15 cellular contexts compared by ENCODE assay signal in genomic region chr1:151128800-151129199, GRCh38. TPM values are rescaled to one million over a fixed set of nuclear protein-coding genes. Genes with fewer than 3 reads are reported as not detected.
DNase-seq lines count a peak whose midpoint lies in the region; ATAC-seq and TF ChIP-seq lines count a peak whose summit lies in the region.
"Had no signal": no experiment of that assay in that cellular context is flagged by ENCODE, and none has a peak within 500 bp of the region (broad histone marks: within the 10 kb centered on the region; RNA-seq: fewer than 3 reads in every experiment).

No MANE protein-coding gene starts in this region.

- peak; percentile 9 for DNase-seq in activated CD4-positive, CD25-positive, alpha-beta regulatory T cell treated with anti-CD3 and anti-CD28 coated beads, Interleukin-2, amount 50 U/mL, for 72 hours
- no peak for DNase-seq in activated CD4-positive, CD25-positive, alpha-beta regulatory T cell (lab: John Stamatoyannopoulos, UW)
- DNase-seq in HCT116 (ENCODE audit: low read depth, low spot score) (no peak), glutamatergic neuron (no peak), NCI-H748 (lab: John Stamatoyannopoulos, UW; ENCODE audit: unreplicated experiment) (no peak), T-helper 2 cell (no peak)
- DNase-seq: 8988T; CD4-positive, CD25-positive, alpha-beta regulatory T cell; DMS53; GOT3; HFFc6 had no signal

- H3K27me3 Mint-ChIP-seq in glutamatergic neuron (ENCODE audit: unreplicated experiment): peaks cover 11% of the 10 kb centered on the region
- H3K27me3 Mint-ChIP-seq: CD4-positive, CD25-positive, alpha-beta regulatory T cell had no signal

- no peaks in the 10 kb centered on the region for H3K9me3 ChIP-seq in HCT116 (ENCODE audit: control insufficient read depth in 1 of 2, insufficient read depth in 1 of 2, low read depth in 1 of 2, low read length in 2 of 2)
- no peaks in the 10 kb centered on the region for H3K9me3 ChIP-seq in mesodermal cell (ENCODE audit: control insufficient read depth, low read length)
- H3K9me3 ChIP-seq: BLaER1 treated with 17β-estradiol and CSF1 and Interleukin-3, amounts not matched to agents 10 nM and 100 nM; HAP-1 had no signal

- intact Hi-C loops in HCT116 (cut with micrococcal nuclease): no loop called here

- H3K36me3 Mint-ChIP-seq in glutamatergic neuron (ENCODE audit: unreplicated experiment): no peaks in the 10 kb centered on the region

- CTCF ChIA-PET in HCT116 (lab: Charles Lee): no interaction called here

- no peak for TF ChIP-seq POLR2A in HCT116 (IDR thresholded peaks at IDR 0.05; ENCODE audit: borderline replicate concordance, extremely low read depth, insufficient read depth, insufficient read length)

- H3K4me1 Mint-ChIP-seq in glutamatergic neuron (ENCODE audit: low read depth, unreplicated experiment): peaks cover 17% of the 10 kb centered on the region

- WGBS in mesodermal cell (ENCODE audit: insufficient coverage in 2 of 2), 2 experiments: 64 to 69% methylated on average over 4 to 5 of the region's 6 CpGs

- BruUV-seq in HCT116 (replicated peaks; lab: Mats Ljungman, UMichigan): TSS peak; percentile 28

- no peaks in the 10 kb centered on the region for H3K27me3 ChIP-seq in HCT116 (ENCODE audit: insufficient read depth, low read length)

- H3K79me2 ChIP-seq in HCT116 (ENCODE audit: insufficient read depth, low read length): no peaks in the 10 kb centered on the region

- POLR2A ChIA-PET in HCT116 (lab: Charles Lee): no interaction called here

- H3K9me3 Mint-ChIP-seq in glutamatergic neuron (ENCODE audit: unreplicated experiment): peaks cover 11% of the 10 kb centered on the region
- H3K9me3 Mint-ChIP-seq: CD4-positive, CD25-positive, alpha-beta regulatory T cell; HFFc6 had no signal

- H3K4me3 ChIP-seq in HCT116 (replicated peaks in 1 of 2; ENCODE audit: low read depth in 1 of 2, low read length in 2 of 2): no peak overlapping the region
- H3K4me3 ChIP-seq in mesodermal cell (ENCODE audit: extremely low read depth, insufficient read depth, low read length, poor library complexity, severe bottlenecking): no peak overlapping the region
- H3K4me3 ChIP-seq: BLaER1 treated with 17β-estradiol and CSF1 and Interleukin-3, amounts not matched to agents 10 nM and 100 nM; HAP-1 had no signal

- RAD21 ChIA-PET in HCT116 (lab: Charles Lee; ENCODE audit: low non-redundant PET in 1 of 2, low total read pairs in 2 of 2, uncharacterized antibody in 2 of 2, unreplicated experiment in 2 of 2): no interaction called here

- no peaks in the 10 kb centered on the region for H3K36me3 ChIP-seq in HCT116 (ENCODE audit: control insufficient read depth in 1 of 2, insufficient read depth in 2 of 2, low read length in 2 of 2)
- peaks cover 4% of the 10 kb centered on the region for H3K36me3 ChIP-seq in mesodermal cell (ENCODE audit: control insufficient read depth, insufficient read depth, low read length)
- H3K36me3 ChIP-seq: HAP-1 had no signal

- TF ChIP-seq CTCF in HCT116 (IDR thresholded peaks at IDR 0.05 in 2 of 3, conservative IDR thresholded peaks at IDR 0.05 in 1 of 3; ENCODE audit: borderline replicate concordance in 1 of 3, insufficient read depth in 1 of 3, low read depth in 2 of 3, low read length in 2 of 3) (no peak), glutamatergic neuron (IDR thresholded peaks at IDR 0.05; ENCODE audit: partially characterized antibody, unreplicated experiment) (no peak)

- H3K9me2 ChIP-seq in HCT116 (ENCODE audit: insufficient read depth): no peaks in the 10 kb centered on the region

- ATAC-seq in HCT116: no peak
- no peak for ATAC-seq in GM21390 (IDR thresholded peaks at IDR 0.05; ENCODE audit: unreplicated experiment)

- H3K4me1 ChIP-seq in HCT116 (ENCODE audit: control insufficient read depth in 1 of 2, insufficient read depth in 2 of 2, low read length in 2 of 2) (no peaks in the 10 kb centered on the region), mesodermal cell (ENCODE audit: control insufficient read depth, insufficient read depth, low read length, poor library complexity, severe bottlenecking) (peaks cover 10% of the 10 kb centered on the region)

- H3K27ac Mint-ChIP-seq in glutamatergic neuron (ENCODE audit: unreplicated experiment): no peak overlapping the region
- H3K27ac Mint-ChIP-seq: CD4-positive, CD25-positive, alpha-beta regulatory T cell; HFFc6 had no signal

- H4K20me1 ChIP-seq in HCT116 (ENCODE audit: insufficient read depth): no peaks in the 10 kb centered on the region

- H3K27ac ChIP-seq in HCT116 (ENCODE audit: low read depth, low read length) (no peak overlapping the region), mesodermal cell (ENCODE audit: low read depth, low read length, severe bottlenecking) (peak overlapping the region; percentile 25)
- H3K27ac ChIP-seq: BLaER1 treated with 17β-estradiol and CSF1 and Interleukin-3, amounts not matched to agents 10 nM and 100 nM had no signal

- H3K9ac ChIP-seq in HCT116 (ENCODE audit: low read length): no peak overlapping the region
- H3K9ac ChIP-seq: BLaER1 treated with 17β-estradiol and CSF1 and Interleukin-3, amounts not matched to agents 10 nM and 100 nM had no signal

- no peak overlapping the region for H3K4me2 ChIP-seq in HCT116 (ENCODE audit: low read length)
- H3K4me2 ChIP-seq: BLaER1 treated with 17β-estradiol and CSF1 and Interleukin-3, amounts not matched to agents 10 nM and 100 nM had no signal

- TF ChIP-seq RAD21 in HCT116 (IDR thresholded peaks at IDR 0.05; ENCODE audit: low read depth): no peak

- H3K4me3 Mint-ChIP-seq in glutamatergic neuron (ENCODE audit: unreplicated experiment): peak overlapping the region; percentile 23
- H3K4me3 Mint-ChIP-seq: CD4-positive, CD25-positive, alpha-beta regulatory T cell; HFFc6 had no signal

- H2AFZ ChIP-seq in HCT116 (ENCODE audit: low read depth, low read length, poor library complexity, severe bottlenecking): no peak overlapping the region

TF ChIP-seq in HCT116, 20 proteins besides CTCF, POLR2A, EP300 and RAD21:
- TF ChIP-seq ZNF274 (IDR thresholded peaks at IDR 0.05; ENCODE audit: low read depth, low read length): no peak
- TF ChIP-seq ZFX (IDR thresholded peaks at IDR 0.05): no peak
- TF ChIP-seq ATF3 (IDR thresholded peaks at IDR 0.05): no peak
- no peak for TF ChIP-seq ELF1 (IDR thresholded peaks at IDR 0.05; ENCODE audit: borderline replicate concordance, low read depth)
- TF ChIP-seq YY1 (IDR thresholded peaks at IDR 0.05; ENCODE audit: extremely low read depth, insufficient replicate concordance, low read depth, low read length): no peak
- TF ChIP-seq EZH2phosphoT487 (IDR thresholded peaks at IDR 0.05; ENCODE audit: borderline replicate concordance): no peak
- TF ChIP-seq POLR2AphosphoS5 (IDR thresholded peaks at IDR 0.05; ENCODE audit: low read depth, low read length): no peak

RNA-seq across cellular contexts. Expression of gene SEMA6C, which starts 17.6 kb away (rescaled TPM):
- 8.2 TPM for total RNA-seq in HCT116 (2021; ENCODE audit: unreplicated experiment)
- polyA plus RNA-seq in HCT116 (2012): 4.8 and 6.5 TPM in 2 replicates
- total RNA-seq in glutamatergic neuron (ENCODE audit: unreplicated experiment): 119 TPM
- 30.0 TPM for polyA plus RNA-seq in mesodermal cell (2013, experiment 1 of 2)
- 18.4 TPM for polyA plus RNA-seq in mesodermal cell (2013, experiment 2 of 2)

RNA-seq across cellular contexts. Expression of gene TNFAIP8L2, which starts 27.6 kb away (rescaled TPM):
- total RNA-seq in HCT116 (2021; ENCODE audit: unreplicated experiment) (not detected), glutamatergic neuron (ENCODE audit: unreplicated experiment) (not detected)
- polyA plus RNA-seq in HCT116 (2012): 0.20 TPM in 1 of 2 replicates, not detected in the other
- polyA plus RNA-seq in mesodermal cell (2013, experiment 1 of 2): not detected
- not detected for polyA plus RNA-seq in mesodermal cell (2013, experiment 2 of 2)
- total RNA-seq: HFFc6 had no signal

RNA-seq across cellular contexts. Expression of gene LYSMD1, which starts 36.9 kb away (rescaled TPM):
- total RNA-seq in HCT116 (2021; ENCODE audit: unreplicated experiment) (5.0 TPM), glutamatergic neuron (ENCODE audit: unreplicated experiment) (21.9 TPM)
- polyA plus RNA-seq in HCT116 (2012): 3.4 and 4.9 TPM in 2 replicates
- 11.7 TPM for polyA plus RNA-seq in mesodermal cell (2013, experiment 1 of 2)
- 11.4 TPM for polyA plus RNA-seq in mesodermal cell (2013, experiment 2 of 2)

RNA-seq across cellular contexts. Expression of gene SCNM1, which starts 37.1 kb away (rescaled TPM):
- total RNA-seq in HCT116 (2021; ENCODE audit: unreplicated experiment): 34.1 TPM
- 28.2 and 40.0 TPM in 2 replicates for polyA plus RNA-seq in HCT116 (2012)
- total RNA-seq in glutamatergic neuron (ENCODE audit: unreplicated experiment): 44.2 TPM
- 47.4 TPM for polyA plus RNA-seq in mesodermal cell (2013, experiment 1 of 2)
- polyA plus RNA-seq in mesodermal cell (2013, experiment 2 of 2): 39.3 TPM

RNA-seq across cellular contexts. Expression of gene TMOD4, which starts 47.0 kb away (rescaled TPM):
- total RNA-seq in HCT116 (2021; ENCODE audit: unreplicated experiment) (1.8 TPM), glutamatergic neuron (ENCODE audit: unreplicated experiment) (0.76 TPM)
- polyA plus RNA-seq in HCT116 (2012): 0.51 and 1.3 TPM in 2 replicates
- polyA plus RNA-seq in mesodermal cell (2013, experiment 1 of 2): 0.81 TPM
- not detected for polyA plus RNA-seq in mesodermal cell (2013, experiment 2 of 2)
- polyA plus RNA-seq: CD4-positive, CD25-positive, alpha-beta regulatory T cell had no signal

Comparison
In these comparisons a context has a peak if more than half of its experiments do, and no peak if none do; other contexts are left out.
1. RNA of gene SEMA6C, which starts 17.6 kb away (total RNA-seq): 119 TPM in glutamatergic neuron (single experiment); 8.2 TPM in HCT116 (single experiment); every median in the first group is over 10 times any median in the second.